ENCODE assay signal across 11 cellular contexts in genomic region chr10:89278034-89278535, GRCh38. TPM values are rescaled to one million over a fixed set of nuclear protein-coding genes. Genes with fewer than 3 reads are reported as not detected.
DNase-seq lines count a peak whose midpoint lies in the region; ATAC-seq lines count a peak whose summit lies in the region.
"Had no signal": no experiment of that assay in that cellular context is flagged by ENCODE, and none has a peak within 500 bp of the region (broad histone marks: within the 10 kb centered on the region; RNA-seq: fewer than 3 reads in every experiment).

No MANE protein-coding gene starts in this region.

- H3K27me3 ChIP-seq in MG63 (no peaks in the 10 kb centered on the region), muscle layer of colon (ENCODE audit: control insufficient read depth in 1 of 2, insufficient read depth in 2 of 2, low read length in 2 of 2) (no peaks in the 10 kb centered on the region)
- no peaks in the 10 kb centered on the region for H3K27me3 ChIP-seq in effector memory CD4-positive, alpha-beta T cell (replicated peaks; ENCODE audit: control insufficient read depth, insufficient read depth, low read length, poor library complexity, severe bottlenecking)

- H3K9me3 ChIP-seq in MG63 (no peaks in the 10 kb centered on the region), muscle layer of colon (ENCODE audit: low read length) (no peaks in the 10 kb centered on the region)
- H3K9me3 ChIP-seq in effector memory CD4-positive, alpha-beta T cell (ENCODE audit: control insufficient read depth, low read length): no peaks in the 10 kb centered on the region

- peak; percentile 94 for DNase-seq in A172 (ENCODE audit: low spot score)
- peak; percentile 84 for DNase-seq in MG63
- DNase-seq in epidermal melanocyte (ENCODE audit: insufficient read length, low spot score): peak; percentile 51
- DNase-seq in effector memory CD4-positive, alpha-beta T cell: no peak
- DNase-seq in NCI-H1436 (lab: John Stamatoyannopoulos, UW): no peak
- DNase-seq in stimulated activated CD4-positive, alpha-beta T cell treated with anti-CD3 and anti-CD28 coated beads, Interleukin-15, amount 100 ng/mL, for 24 hours: no peak
- DNase-seq: CD4-positive, alpha-beta memory T cell; effector CD8-positive, alpha-beta T cell had no signal

- peak overlapping the region; percentile 45 for H3K27ac ChIP-seq in muscle layer of colon (ENCODE audit: low read depth, low read length)
- H3K27ac ChIP-seq in effector memory CD4-positive, alpha-beta T cell (ENCODE audit: insufficient read depth, low read length, poor library complexity, severe bottlenecking): no peak overlapping the region
- H3K27ac ChIP-seq: KMS-11 had no signal

- H3K9ac ChIP-seq in muscle layer of colon (ENCODE audit: low read length): no peak overlapping the region
- H3K9ac ChIP-seq: KMS-11 had no signal

- no peaks in the 10 kb centered on the region for H3K36me3 ChIP-seq in MG63
- H3K36me3 ChIP-seq in muscle layer of colon (ENCODE audit: insufficient read depth, low read length): no peaks in the 10 kb centered on the region
- no peaks in the 10 kb centered on the region for H3K36me3 ChIP-seq in effector memory CD4-positive, alpha-beta T cell (ENCODE audit: control insufficient read depth, insufficient read depth, low read length)

- H3K4me1 ChIP-seq in muscle layer of colon (ENCODE audit: insufficient read depth, low read length): peaks cover 25% of the 10 kb centered on the region
- no peaks in the 10 kb centered on the region for H3K4me1 ChIP-seq in effector memory CD4-positive, alpha-beta T cell (ENCODE audit: control insufficient read depth, insufficient read depth, low read length, poor library complexity, severe bottlenecking)

- H3K4me3 ChIP-seq in MG63 (no peak overlapping the region), muscle layer of colon (ENCODE audit: low read depth in 1 of 2, low read length in 2 of 2) (no peak overlapping the region)
- no peak overlapping the region for H3K4me3 ChIP-seq in effector memory CD4-positive, alpha-beta T cell (ENCODE audit: insufficient read depth, low read depth, low read length, poor library complexity, severe bottlenecking)

- no peak for ATAC-seq in GM21515 (IDR thresholded peaks at IDR 0.05; ENCODE audit: unreplicated experiment)

RNA-seq across cellular contexts. Expression of gene IFIT2, which starts 23.8 kb away (rescaled TPM):
- total RNA-seq in A172 (2014; rRNA removed; shearing (Covaris generic)): 2.5 and 3.5 TPM in 2 replicates
- total RNA-seq in MG63 (2014; rRNA removed; shearing (Covaris generic); ENCODE audit: low replicate concordance): 14.3 and 18.7 TPM in 2 replicates

RNA-seq across cellular contexts. Expression of gene LIPA, which starts 26.5 kb away (rescaled TPM):
- total RNA-seq in A172 (2014; rRNA removed; shearing (Covaris generic)): 92.1 and 113 TPM in 2 replicates
- 37.5 and 45.9 TPM in 2 replicates for total RNA-seq in MG63 (2014; rRNA removed; shearing (Covaris generic); ENCODE audit: low replicate concordance)

RNA-seq across cellular contexts. Expression of gene IFIT3, which starts 49.7 kb away (rescaled TPM):
- 16.6 and 17.2 TPM in 2 replicates for total RNA-seq in A172 (2014; rRNA removed; shearing (Covaris generic))
- total RNA-seq in MG63 (2014; rRNA removed; shearing (Covaris generic); ENCODE audit: low replicate concordance): 32.0 and 47.1 TPM in 2 replicates

Comparison
In these comparisons a context has a peak if more than half of its experiments do, and no peak if none do; other contexts are left out.
1. DNase-seq: peak in A172 (single experiment), MG63 (single experiment) and epidermal melanocyte (single experiment); none in effector memory CD4-positive, alpha-beta T cell (0 of 3), NCI-H1436 (single experiment) and stimulated activated CD4-positive, alpha-beta T cell treated with anti-CD3 and anti-CD28 coated beads, Interleukin-15, amount 100 ng/mL, for 24 hours (single experiment).